ENCODE assay signal across 19 cellular contexts in genomic region chr6:99591673-99592364, GRCh38. TPM values are rescaled to one million over a fixed set of nuclear protein-coding genes. Genes with fewer than 3 reads are reported as not detected.
DNase-seq lines count a peak whose midpoint lies in the region; ATAC-seq lines count a peak whose summit lies in the region.
"Had no signal": no experiment of that assay in that cellular context is flagged by ENCODE, and none has a peak within 500 bp of the region (broad histone marks: within the 10 kb centered on the region; RNA-seq: fewer than 3 reads in every experiment).

No MANE protein-coding gene starts in this region.

- peak overlapping the region; percentile 10 for H3K4me3 Mint-ChIP-seq in activated CD4-positive, alpha-beta T cell treated with anti-CD3 and anti-CD28 coated beads, Interleukin-2, amount 10 ng/mL, durations not matched to agents 24 days and 14 days
- H3K4me3 Mint-ChIP-seq in T-helper 17 cell: peak overlapping the region; percentile 70
- H3K4me3 Mint-ChIP-seq in effector memory CD8-positive, alpha-beta T cell: peak overlapping the region; percentile 15 to 38
- peak overlapping the region; percentile 83 for H3K4me3 Mint-ChIP-seq in stimulated activated effector memory CD8-positive, alpha-beta T cell treated with anti-CD3 and anti-CD28 coated beads, Interleukin-12 subunit alpha, Interleukin-12 subunit beta, amount 100 ng/mL, for 72 hours

- ATAC-seq in T-helper 17 cell: no peak
- no peak for ATAC-seq in effector memory CD8-positive, alpha-beta T cell (replicated peaks)
- ATAC-seq in stimulated activated effector memory CD8-positive, alpha-beta T cell treated with anti-CD3 and anti-CD28 coated beads, Interleukin-12 subunit alpha, Interleukin-12 subunit beta, amount 100 ng/mL, for 72 hours: no peak
- ATAC-seq in GM18519 (IDR thresholded peaks at IDR 0.05; ENCODE audit: low FRiP score, unreplicated experiment): no peak
- ATAC-seq: HCT116 had no signal

- peaks cover 25% of the 10 kb centered on the region for H3K4me1 Mint-ChIP-seq in activated CD4-positive, alpha-beta T cell treated with anti-CD3 and anti-CD28 coated beads, Interleukin-2, amount 10 ng/mL, durations not matched to agents 24 days and 14 days
- H3K4me1 Mint-ChIP-seq in T-helper 17 cell: peaks cover 21% of the 10 kb centered on the region
- H3K4me1 Mint-ChIP-seq in effector memory CD8-positive, alpha-beta T cell (ENCODE audit: low read depth in 2 of 2): peaks cover 12 to 26% of the 10 kb centered on the region in 2 donors
- H3K4me1 Mint-ChIP-seq in stimulated activated effector memory CD8-positive, alpha-beta T cell treated with anti-CD3 and anti-CD28 coated beads, Interleukin-12 subunit alpha, Interleukin-12 subunit beta, amount 100 ng/mL, for 72 hours: peaks cover 15% of the 10 kb centered on the region

- intact Hi-C loops in activated CD4-positive, alpha-beta T cell treated with anti-CD3 and anti-CD28 coated beads, Interleukin-2, amount 10 ng/mL, durations not matched to agents 24 days and 14 days (cut with micrococcal nuclease): no loop called here

- peaks cover 80% of the 10 kb centered on the region for H3K27me3 Mint-ChIP-seq in activated CD4-positive, alpha-beta T cell treated with anti-CD3 and anti-CD28 coated beads, Interleukin-2, amount 10 ng/mL, durations not matched to agents 24 days and 14 days
- peaks cover 80% of the 10 kb centered on the region for H3K27me3 Mint-ChIP-seq in T-helper 17 cell
- H3K27me3 Mint-ChIP-seq in effector memory CD8-positive, alpha-beta T cell: peaks cover 84 to 93% of the 10 kb centered on the region in 2 donors

- H3K27ac Mint-ChIP-seq in activated CD4-positive, alpha-beta T cell treated with anti-CD3 and anti-CD28 coated beads, Interleukin-2, amount 10 ng/mL, durations not matched to agents 24 days and 14 days: no peak overlapping the region
- no peak overlapping the region for H3K27ac Mint-ChIP-seq in T-helper 17 cell
- H3K27ac Mint-ChIP-seq in effector memory CD8-positive, alpha-beta T cell: no peak overlapping the region
- no peak overlapping the region for H3K27ac Mint-ChIP-seq in stimulated activated effector memory CD8-positive, alpha-beta T cell treated with anti-CD3 and anti-CD28 coated beads, Interleukin-12 subunit alpha, Interleukin-12 subunit beta, amount 100 ng/mL, for 72 hours

- no peaks in the 10 kb centered on the region for H3K9me3 ChIP-seq in T-helper 17 cell (ENCODE audit: control insufficient read depth, low read length, poor library complexity, severe bottlenecking)
- H3K9me3 ChIP-seq: SJCRH30 had no signal

- H3K9me3 Mint-ChIP-seq in activated CD4-positive, alpha-beta T cell treated with anti-CD3 and anti-CD28 coated beads, Interleukin-2, amount 10 ng/mL, durations not matched to agents 24 days and 14 days: peaks cover 4% of the 10 kb centered on the region
- H3K9me3 Mint-ChIP-seq in effector memory CD8-positive, alpha-beta T cell: no peaks in the 10 kb centered on the region
- no peaks in the 10 kb centered on the region for H3K9me3 Mint-ChIP-seq in stimulated activated effector memory CD8-positive, alpha-beta T cell treated with anti-CD3 and anti-CD28 coated beads, Interleukin-12 subunit alpha, Interleukin-12 subunit beta, amount 100 ng/mL, for 72 hours

- no peak for DNase-seq in activated CD4-positive, alpha-beta T cell treated with anti-CD3 and anti-CD28 coated beads, Interleukin-2, amount 10 ng/mL, durations not matched to agents 24 days and 14 days
- no peak for DNase-seq in activated CD4-positive, alpha-beta T cell treated with anti-CD3 and anti-CD28 coated beads, Interleukin-2, amount 50 U/mL, for 48 hours
- DNase-seq in T-helper 17 cell (no peak), superior temporal gyrus (ENCODE audit: extremely low spot score) (no peak)
- DNase-seq in effector memory CD8-positive, alpha-beta T cell: no peak
- no peak for DNase-seq in stimulated activated effector memory CD8-positive, alpha-beta T cell treated with anti-CD3 and anti-CD28 coated beads, Interleukin-12 subunit alpha, Interleukin-12 subunit beta, amount 100 ng/mL, for 72 hours (ENCODE audit: low spot score in 2 of 2)
- no peak for DNase-seq in activated naive CD4-positive, alpha-beta T cell treated with Interleukin-2 at 50 U/mL for 16 hours
- DNase-seq: 8988T, COR-L47, DMS153, EL, KBM-7, NCI-H1417 treated with DMSO at 0.1 percent for 48 hours, NCI-H1930, NCI-H2171, NCI-H446 treated with DMSO at 0.1 percent for 48 hours, SJCRH30 had no signal

- H3K36me3 Mint-ChIP-seq in activated CD4-positive, alpha-beta T cell treated with anti-CD3 and anti-CD28 coated beads, Interleukin-2, amount 10 ng/mL, durations not matched to agents 24 days and 14 days (ENCODE audit: low read depth): peaks cover 3% of the 10 kb centered on the region
- H3K36me3 Mint-ChIP-seq in T-helper 17 cell (ENCODE audit: low read depth): peaks cover 3% of the 10 kb centered on the region
- H3K36me3 Mint-ChIP-seq in effector memory CD8-positive, alpha-beta T cell (ENCODE audit: insufficient read depth): peaks cover 7% of the 10 kb centered on the region
- no peaks in the 10 kb centered on the region for H3K36me3 Mint-ChIP-seq in stimulated activated effector memory CD8-positive, alpha-beta T cell treated with anti-CD3 and anti-CD28 coated beads, Interleukin-12 subunit alpha, Interleukin-12 subunit beta, amount 100 ng/mL, for 72 hours

RNA-seq across cellular contexts. Expression of gene PRDM13, which starts 14.8 kb away (rescaled TPM):
- total RNA-seq in activated CD4-positive, alpha-beta T cell treated with anti-CD3 and anti-CD28 coated beads, Interleukin-2, amount 10 ng/mL, durations not matched to agents 24 days and 14 days: 0.05 TPM in 1 of 2 replicates, not detected in the other
- not detected for total RNA-seq in T-helper 17 cell
- total RNA-seq: SJCRH30 had no signal

RNA-seq across cellular contexts. Expression of gene CCNC, which starts 23.4 kb away (rescaled TPM):
- 49.6 and 56.0 TPM in 2 replicates for total RNA-seq in activated CD4-positive, alpha-beta T cell treated with anti-CD3 and anti-CD28 coated beads, Interleukin-2, amount 10 ng/mL, durations not matched to agents 24 days and 14 days
- total RNA-seq in T-helper 17 cell: 10 to 100 TPM; 38.0 to 43.5 TPM

Comparison
In these comparisons a context has a peak if more than half of its experiments do, and no peak if none do; other contexts are left out.
1. H3K4me3 Mint-ChIP-seq: peak in every context shown above with its lines; median percentile 83 in stimulated activated effector memory CD8-positive, alpha-beta T cell treated with anti-CD3 and anti-CD28 coated beads, Interleukin-12 subunit alpha, Interleukin-12 subunit beta, amount 100 ng/mL, for 72 hours; 70 in T-helper 17 cell; 26 in effector memory CD8-positive, alpha-beta T cell; 10 in activated CD4-positive, alpha-beta T cell treated with anti-CD3 and anti-CD28 coated beads, Interleukin-2, amount 10 ng/mL, durations not matched to agents 24 days and 14 days.